In genomic region chr2:131123192-131123591, GRCh38 we compare ENCODE assay signal across 17 cellular contexts. TPM values are rescaled to one million over a fixed set of nuclear protein-coding genes. Genes with fewer than 3 reads are reported as not detected.
A peak's percentile ranks its signal among the peaks of the same experiment; 100 is the strongest.
DNase-seq lines count a peak whose midpoint lies in the region; ATAC-seq and TF ChIP-seq lines count a peak whose summit lies in the region.
"Had no signal": no experiment of that assay in that cellular context is flagged by ENCODE, and none has a peak within 500 bp of the region (broad histone marks: within the 10 kb centered on the region; RNA-seq: fewer than 3 reads in every experiment).

No MANE protein-coding gene starts in this region.

- peak; percentile 17 for DNase-seq in activated CD8-positive, alpha-beta memory T cell treated with anti-CD3 and anti-CD28 coated beads for 24 hours
- DNase-seq in activated CD8-positive, alpha-beta memory T cell treated with anti-CD3 and anti-CD28 coated beads, Interleukin-2, amount 50 U/mL, for 4 hours: no peak
- DNase-seq in psoas muscle (no peak), RKO (ENCODE audit: low spot score) (no peak)
- DNase-seq: AML-193; Caco-2; Calu3; CD4-positive, alpha-beta T cell; CD8-positive, alpha-beta T cell; DMS79 treated with DMSO at 0.1 percent for 48 hours; GF-D8 had no signal

- intact Hi-C loops in psoas muscle (cut with DNase I): no loop called here

- ATAC-seq in psoas muscle (peak in 3 of 4 donors; percentile 18 to 50 (median 33)), GM19328 (IDR thresholded peaks at IDR 0.05; ENCODE audit: unreplicated experiment) (no peak)
- ATAC-seq: A549; CD8-positive, alpha-beta T cell had no signal

- no peak overlapping the region for H3K4me3 ChIP-seq in psoas muscle
- H3K4me3 ChIP-seq: A549; BLaER1 treated with 17β-estradiol and CSF1 and Interleukin-3, amounts not matched to agents 10 nM and 100 nM had no signal

- no peaks in the 10 kb centered on the region for H3K9me3 ChIP-seq in psoas muscle
- H3K9me3 ChIP-seq: A549; BLaER1 treated with 17β-estradiol and CSF1 and Interleukin-3, amounts not matched to agents 10 nM and 100 nM; Caco-2 had no signal

- peaks cover 30% of the 10 kb centered on the region for H3K4me1 ChIP-seq in psoas muscle

- H3K27ac ChIP-seq in VCaP: peak overlapping the region; percentile 97; the same call in 1 of the 2 replicates
- no peak overlapping the region for H3K27ac ChIP-seq in psoas muscle
- H3K27ac ChIP-seq: 22Rv1; A549; BLaER1 treated with 17β-estradiol and CSF1 and Interleukin-3, amounts not matched to agents 10 nM and 100 nM; C4-2B had no signal

- H3K27me3 ChIP-seq in psoas muscle (ENCODE audit: insufficient read depth in 3 of 3, low read length in 2 of 3): no peaks in the 10 kb centered on the region
- H3K27me3 ChIP-seq: BLaER1 treated with 17β-estradiol and CSF1 and Interleukin-3, amounts not matched to agents 10 nM and 100 nM had no signal

- H3K36me3 ChIP-seq in psoas muscle (ENCODE audit: insufficient read depth in 1 of 2, low read depth in 1 of 2): peaks cover 13 to 47% of the 10 kb centered on the region in 2 donors

- TF ChIP-seq CTCF in VCaP (conservative IDR thresholded peaks at IDR 0.05): no peak
- TF ChIP-seq CTCF in psoas muscle (IDR thresholded peaks at IDR 0.05): no peak

- WGBS in psoas muscle, 3 donors: 44 to 69% (median 52%) methylated on average over 3 of the region's 3 CpGs

RNA-seq across cellular contexts. Expression of gene PLEKHB2, which starts 18.1 kb away (rescaled TPM):
- 10 to 100 TPM; 24.7 to 67.6 (median 28.7) TPM for total RNA-seq in psoas muscle
- polyA plus RNA-seq in psoas muscle: 10 to 100 TPM; 17.9 to 81.4 (median 74.7) TPM

RNA-seq across cellular contexts. Expression of gene FAM168B, which starts 29.9 kb away (rescaled TPM):
- 100 to 1,000 TPM in 2 of 4 donors, 10 to 100 TPM in 2; 63.1 to 130 (median 105) TPM for total RNA-seq in psoas muscle
- polyA plus RNA-seq in psoas muscle: 100 to 1,000 TPM in 1 of 3 donors, 10 to 100 TPM in 2; 39.2 to 155 (median 98.8) TPM
